In the genomic region with DNA sequence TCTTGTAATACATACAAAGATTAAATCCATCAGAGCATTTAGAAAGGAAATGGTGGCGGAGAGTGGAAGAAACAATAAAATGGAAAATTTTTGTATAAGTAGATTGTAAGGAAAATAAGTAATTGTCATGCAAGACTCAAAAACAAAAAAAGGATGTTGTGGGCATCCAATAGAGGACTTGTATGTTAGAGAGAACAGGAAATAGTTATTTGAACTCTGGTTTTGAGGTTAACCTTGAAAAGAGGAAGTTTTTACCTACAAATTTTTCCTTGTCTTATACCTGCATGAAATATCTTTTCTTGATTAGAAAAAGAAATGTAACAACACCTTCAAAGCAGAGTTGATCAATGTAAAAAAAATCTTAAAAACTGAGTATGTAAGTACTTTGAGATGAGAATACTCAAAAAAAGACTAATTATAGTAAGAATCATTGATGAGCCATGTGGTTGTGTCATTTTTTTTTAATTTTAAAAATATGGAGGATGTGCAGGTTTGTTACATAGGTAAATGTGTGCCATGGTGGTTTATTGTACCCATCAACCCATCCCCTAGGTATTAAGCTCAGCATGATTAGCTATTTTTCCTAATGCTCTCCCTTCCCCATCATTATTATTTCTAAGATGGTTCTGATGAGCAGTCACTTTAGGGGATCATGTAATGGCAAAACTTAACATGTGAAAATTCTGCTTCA, we compare ENCODE assay signal across 9 cellular contexts. TPM values are rescaled to one million over a fixed set of nuclear protein-coding genes. Genes with fewer than 3 reads are reported as not detected.
DNase-seq lines count a peak whose midpoint lies in the region; ATAC-seq, FAIRE-seq and TF ChIP-seq lines count a peak whose summit lies in the region.
"Had no signal": no experiment of that assay in that cellular context is flagged by ENCODE, and none has a peak within 500 bp of the region (broad histone marks: within the 10 kb centered on the region; RNA-seq: fewer than 3 reads in every experiment).

No MANE protein-coding gene starts in this region.

- H3K9me3 ChIP-seq in ovary (no peaks in the 10 kb centered on the region), body of pancreas (no peaks in the 10 kb centered on the region), HepG2 (ENCODE audit: low read length) (no peaks in the 10 kb centered on the region)

- peak overlapping the region; percentile 54 for H3K4me3 Mint-ChIP-seq in activated T-helper 17 cell treated with anti-CD3 and anti-CD28 coated beads, Interleukin-2, amount 50 U/mL, for 72 hours

- TF ChIP-seq CTCF in ovary (IDR thresholded peaks at IDR 0.05) (no peak), body of pancreas (IDR thresholded peaks at IDR 0.05) (no peak), HepG2 (CRISPR knock-in tag; IDR thresholded peaks at IDR 0.05) (no peak)

- H3K36me3 ChIP-seq in ovary = no peaks in the 10 kb centered on the region
- H3K36me3 ChIP-seq in body of pancreas (replicated peaks in 1 of 2; ENCODE audit: insufficient read depth in 1 of 2, low read depth in 2 of 2) = no peaks in the 10 kb centered on the region
- H3K36me3 ChIP-seq in HepG2 (replicated peaks in 1 of 2; ENCODE audit: control insufficient read depth in 1 of 2, insufficient read depth in 2 of 2, low read length in 2 of 2) = no peaks in the 10 kb centered on the region; a peak in 1 of 5 replicates

- BruUV-seq in HepG2 (replicated peaks; lab: Mats Ljungman, UMichigan) = no TSS peak

- peaks cover 66% of the 10 kb centered on the region for H3K36me3 Mint-ChIP-seq in activated T-helper 17 cell treated with anti-CD3 and anti-CD28 coated beads, Interleukin-2, amount 50 U/mL, for 72 hours (ENCODE audit: low read depth)

- H3K9me3 Mint-ChIP-seq in activated T-helper 17 cell treated with anti-CD3 and anti-CD28 coated beads, Interleukin-2, amount 50 U/mL, for 72 hours = no peaks in the 10 kb centered on the region

- peak overlapping the region; percentile 66 for H3K27ac Mint-ChIP-seq in activated T-helper 17 cell treated with anti-CD3 and anti-CD28 coated beads, Interleukin-2, amount 50 U/mL, for 72 hours

- FAIRE-seq in HepG2 (lab: Jason Lieb, UNC) = no peak
- FAIRE-seq: endometrium had no signal

- ATAC-seq in GM18499 (IDR thresholded peaks at IDR 0.05; ENCODE audit: insufficient read depth, unreplicated experiment) = peak; percentile 70
- ATAC-seq in GM21423 (IDR thresholded peaks at IDR 0.05; ENCODE audit: unreplicated experiment) = peak; percentile 98
- peak; percentile 96 for ATAC-seq in HG03432 (IDR thresholded peaks at IDR 0.05; ENCODE audit: unreplicated experiment)
- ATAC-seq in activated T-helper 17 cell treated with anti-CD3 and anti-CD28 coated beads, Interleukin-2, amount 50 U/mL, for 72 hours (replicated peaks) = peak; percentile 40
- no peak for ATAC-seq in body of pancreas
- ATAC-seq in HepG2 = no peak

- CTCF ChIA-PET in HepG2 (lab: Yijun Ruan, JAX; ENCODE audit: low intra/inter-chr PET ratio, low total read pairs) = no interaction called here

- H3K27me3 ChIP-seq in ovary (no peaks in the 10 kb centered on the region), body of pancreas (no peaks in the 10 kb centered on the region), HepG2 (ENCODE audit: control insufficient read depth in 1 of 2, insufficient read depth in 2 of 2, low read length in 2 of 2) (no peaks in the 10 kb centered on the region)

- no peak overlapping the region for H3K4me3 ChIP-seq in ovary
- no peak overlapping the region for H3K4me3 ChIP-seq in body of pancreas
- H3K4me3 ChIP-seq in HepG2 (replicated peaks in 1 of 3; ENCODE audit: insufficient read depth in 1 of 3, low read depth in 2 of 3, low read length in 3 of 3) = no peak overlapping the region

- no peaks in the 10 kb centered on the region for H3K27me3 Mint-ChIP-seq in activated T-helper 17 cell treated with anti-CD3 and anti-CD28 coated beads, Interleukin-2, amount 50 U/mL, for 72 hours

- POLR2A ChIA-PET in HepG2 (lab: Yijun Ruan, JAX) = no interaction called here

- H3K79me2 ChIP-seq in HepG2 (ENCODE audit: insufficient read depth, low read length) = no peaks in the 10 kb centered on the region

- H3K9ac ChIP-seq in HepG2 (ENCODE audit: insufficient read depth, low read depth, low read length) = no peak overlapping the region

- no peak for TF ChIP-seq RAD21 in HepG2 (CRISPR knock-in tag; IDR thresholded peaks at IDR 0.05)

- 7 to 47% (median 45%) methylated on average over 1 of the region's 1 CpG for WGBS in ovary, 3 donors
- 6 to 59% methylated on average over 1 of the region's 1 CpG for WGBS in body of pancreas, 2 donors
- WGBS in HepG2 (ENCODE audit: low lambda C conversion rate) = 50% methylated on average over 1 of the region's 1 CpG

- TF ChIP-seq EP300 in ovary (IDR thresholded peaks at IDR 0.05) (no peak), HepG2 (IDR thresholded peaks at IDR 0.05; ENCODE audit: low read depth in 2 of 2, low read length in 2 of 2) (no peak), HepG2 (CRISPR knock-in tag; IDR thresholded peaks at IDR 0.05; ENCODE audit: borderline replicate concordance) (no peak)

- DNase-seq in ovary (no peak), superior temporal gyrus (ENCODE audit: extremely low spot score) (no peak), body of pancreas (no peak), HepG2 (ENCODE audit: low spot score) (no peak)

- H3K4me2 ChIP-seq in HepG2 (ENCODE audit: low read depth, low read length) = no peak overlapping the region

- no peaks in the 10 kb centered on the region for H4K20me1 ChIP-seq in HepG2 (ENCODE audit: insufficient read depth, low read length)

- TF ChIP-seq POLR2A in ovary (IDR thresholded peaks at IDR 0.05) (no peak), body of pancreas (IDR thresholded peaks at IDR 0.05) (no peak), HepG2 (IDR thresholded peaks at IDR 0.05; ENCODE audit: insufficient read depth in 1 of 2, low read depth in 2 of 2, low read length in 2 of 2) (no peak)

- peaks cover 20% of the 10 kb centered on the region for H3K4me1 Mint-ChIP-seq in activated T-helper 17 cell treated with anti-CD3 and anti-CD28 coated beads, Interleukin-2, amount 50 U/mL, for 72 hours

- H3K27ac ChIP-seq in ovary = no peak overlapping the region
- no peak overlapping the region for H3K27ac ChIP-seq in body of pancreas
- H3K27ac ChIP-seq in HepG2 (ENCODE audit: extremely low read length, insufficient read depth, low read length) = no peak overlapping the region

- no peak overlapping the region for H2AFZ ChIP-seq in HepG2 (ENCODE audit: low read length)

- intact Hi-C loops in ovary (cut with DNase I) = no loop called here
- intact Hi-C loops in body of pancreas (cut with DNase I) = no loop called here
- intact Hi-C loops in HepG2 (cut with micrococcal nuclease; ENCODE audit: unreplicated experiment) = no loop called here

- H3K4me1 ChIP-seq in ovary (ENCODE audit: insufficient read depth) (peaks cover 2% of the 10 kb centered on the region), body of pancreas (peaks cover 4% of the 10 kb centered on the region), HepG2 (ENCODE audit: insufficient read depth, low read length) (no peaks in the 10 kb centered on the region)

- in situ Hi-C loops in HepG2 (cut with HindIII; ENCODE audit: extremely low pct_ligation_motif_present, low pct_unique_long_range_greater_than_20kb) = no loop called here

TF ChIP-seq in HepG2, 621 proteins besides CTCF, POLR2A, EP300 and RAD21:
- no peak for TF ChIP-seq SPEN (CRISPR knock-in tag; IDR thresholded peaks at IDR 0.05; ENCODE audit: low read depth)
- TF ChIP-seq MIER3 (CRISPR knock-in tag; IDR thresholded peaks at IDR 0.05; ENCODE audit: borderline replicate concordance) = no peak
- TF ChIP-seq HOXA9 (CRISPR knock-in tag; IDR thresholded peaks at IDR 0.05; ENCODE audit: borderline replicate concordance) = no peak
- TF ChIP-seq ZNF572 (CRISPR knock-in tag; IDR thresholded peaks at IDR 0.05) = no peak
- no peak for TF ChIP-seq ZSCAN25 (CRISPR knock-in tag; IDR thresholded peaks at IDR 0.05)
- no peak for TF ChIP-seq NRL (CRISPR knock-in tag; IDR thresholded peaks at IDR 0.05; ENCODE audit: borderline replicate concordance)
- TF ChIP-seq ZNF761 (CRISPR knock-in tag; conservative IDR thresholded peaks at IDR 0.05) = no peak
- TF ChIP-seq ZNF138 (CRISPR knock-in tag; IDR thresholded peaks at IDR 0.05; ENCODE audit: low read depth) = no peak
TF ChIP-seq in HepG2: peak in this region for 0.

RNA-seq across cellular contexts. Expression of gene TMEM106B, which starts 11.9 kb away (rescaled TPM):
- total RNA-seq in activated T-helper 17 cell treated with anti-CD3 and anti-CD28 coated beads, Interleukin-2, amount 50 U/mL, for 72 hours = 10 to 100 TPM; 17.3 to 22.8 TPM
- total RNA-seq in ovary = 10 to 100 TPM; 39.2 to 58.8 (median 46.0) TPM
- 10 to 100 TPM; 18.3 to 30.7 TPM for polyA plus RNA-seq in ovary
- total RNA-seq in body of pancreas = 10 to 100 TPM; 42.8 to 46.5 TPM
- total RNA-seq in HepG2 (2016; rRNA removed; fragmentation: Illumina TruSeq; extraction: Trizol) = 23.4 and 25.1 TPM in 2 replicates
- 3.8 and 6.2 TPM in 2 replicates for total RNA-seq in HepG2 (2016; cell fraction: cytosol; rRNA removed; fragmentation: Illumina TruSeq; extraction: Trizol; ENCODE audit: low read depth)
- 18.5 and 22.2 TPM in 2 replicates for total RNA-seq in HepG2 (2016; cell fraction: insoluble cytoplasmic fraction; rRNA removed; fragmentation: Illumina TruSeq; extraction: Trizol)
- total RNA-seq in HepG2 (2016; cell fraction: membrane; rRNA removed; fragmentation: Illumina TruSeq; extraction: Trizol) = 11.9 and 12.5 TPM in 2 replicates
- total RNA-seq in HepG2 (2016; cell fraction: nucleus; rRNA removed; fragmentation: Illumina TruSeq; extraction: Trizol) = 29.5 and 37.2 TPM in 2 replicates
- polyA plus RNA-seq in HepG2 (2011; rRNA removed) = 16.8 and 17.7 TPM in 2 replicates
- polyA plus RNA-seq in HepG2 (2011; cell fraction: cytosol; rRNA removed) = 8.2 and 15.0 TPM in 2 replicates
- polyA plus RNA-seq in HepG2 (2011; cell fraction: nucleus; rRNA removed) = 3.3 and 6.7 TPM in 2 replicates
- polyA plus RNA-seq in HepG2 (2012) = 22.8 and 23.5 TPM in 2 replicates
- 2.4 and 3.9 TPM in 2 replicates for polyA plus RNA-seq in HepG2 (2016; cell fraction: cytosol; fragmentation: Illumina TruSeq; extraction: Trizol; ENCODE audit: low read depth)
- polyA plus RNA-seq in HepG2 (2016; cell fraction: insoluble cytoplasmic fraction; fragmentation: Illumina TruSeq; extraction: Trizol; ENCODE audit: low read depth) = 14.7 and 17.8 TPM in 2 replicates
- 4.8 and 5.6 TPM in 2 replicates for polyA plus RNA-seq in HepG2 (2016; cell fraction: membrane; fragmentation: Illumina TruSeq; extraction: Trizol; ENCODE audit: low read depth)
- polyA plus RNA-seq in HepG2 (2016; cell fraction: nucleus; fragmentation: Illumina TruSeq; extraction: Trizol; ENCODE audit: insufficient read depth, low read depth) = 24.5 and 24.8 TPM in 2 replicates
- 6.9 and 7.6 TPM in 2 replicates for polyA minus RNA-seq in HepG2 (2011; rRNA and poly(A)+ RNA removed; ENCODE audit: low replicate concordance)
- 19.3 and 25.8 TPM in 2 replicates for polyA minus RNA-seq in HepG2 (2011; cell fraction: cytosol; rRNA and poly(A)+ RNA removed)
- polyA minus RNA-seq in HepG2 (2011; cell fraction: nucleus; rRNA and poly(A)+ RNA removed) = 23.4 and 29.3 TPM in 2 replicates

Comparison
In these comparisons a context has a peak if more than half of its experiments do, and no peak if none do; other contexts are left out.
1. ATAC-seq: peak in GM18499 (single experiment), GM21423 (single experiment), HG03432 (single experiment) and activated T-helper 17 cell treated with anti-CD3 and anti-CD28 coated beads, Interleukin-2, amount 50 U/mL, for 72 hours (single experiment); none in body of pancreas (single experiment) and HepG2 (single experiment).